25 cellular contexts compared by ENCODE assay signal in genomic region chr4:80104927-80105326, GRCh38.
"Had no signal": no experiment of that assay in that cellular context is flagged by ENCODE, and none has a peak within 500 bp of the region (broad histone marks: within the 10 kb centered on the region; RNA-seq: fewer than 3 reads in every experiment).

No MANE protein-coding gene starts in this region.

- H3K4me3 ChIP-seq: coronary artery, dorsolateral prefrontal cortex had no signal

- DNase-seq: activated B cell treated with CpG ODN at 0.5 μM for 24 hours; activated CD4-positive, alpha-beta T cell treated with anti-CD3 and anti-CD28 coated beads for 48 hours; activated CD4-positive, alpha-beta T cell treated with anti-CD3 and anti-CD28 coated beads, Interleukin-2, amount 50 U/mL, for 1 hour; activated CD4-positive, alpha-beta T cell treated with anti-CD3 and anti-CD28 coated beads, Interleukin-2, amount 50 U/mL, for 48 hours; activated CD8-positive, alpha-beta memory T cell treated with anti-CD3 and anti-CD28 coated beads for 24 hours; activated CD8-positive, alpha-beta T cell treated with anti-CD3 and anti-CD28 coated beads for 36 hours; activated effector memory CD4-positive, alpha-beta T cell treated with Interleukin-2 at 50 U/mL for 16 hours; activated gamma-delta T cell treated with Interleukin-2 at 50 U/mL for 16 hours; activated naive CD4-positive, alpha-beta T cell treated with anti-CD3 and anti-CD28 coated beads, Interleukin-2, amount 50 U/mL, for 16 hours; activated naive CD4-positive, alpha-beta T cell treated with Interleukin-2 at 50 U/mL for 16 hours; activated T-cell treated with anti-CD3 and anti-CD28 coated beads, Interleukin-2, amount 50 U/mL, for 4 hours; amniotic stem cell; anterior cingulate cortex; brain microvascular endothelial cell; dorsolateral prefrontal cortex; effector memory CD4-positive, alpha-beta T cell; endodermal cell; foreskin fibroblast; head of caudate nucleus; T-helper 2 cell; WERI-Rb-1 had no signal

- ATAC-seq: activated CD4-positive, CD25-positive, alpha-beta regulatory T cell treated with anti-CD3 and anti-CD28 coated beads, Interleukin-2, amount 50 U/mL, for 24 hours; activated CD8-positive, alpha-beta T cell treated with anti-CD3 and anti-CD28 coated beads for 36 hours; activated T-cell treated with anti-CD3 and anti-CD28 coated beads, Interleukin-2, amount 50 U/mL, for 4 hours; activated T-helper 17 cell treated with anti-CD3 and anti-CD28 coated beads, Interleukin-2, amount 50 U/mL, for 72 hours; esophagus mucosa had no signal
